ENCODE assay signal across 11 cellular contexts in the genomic region with DNA sequence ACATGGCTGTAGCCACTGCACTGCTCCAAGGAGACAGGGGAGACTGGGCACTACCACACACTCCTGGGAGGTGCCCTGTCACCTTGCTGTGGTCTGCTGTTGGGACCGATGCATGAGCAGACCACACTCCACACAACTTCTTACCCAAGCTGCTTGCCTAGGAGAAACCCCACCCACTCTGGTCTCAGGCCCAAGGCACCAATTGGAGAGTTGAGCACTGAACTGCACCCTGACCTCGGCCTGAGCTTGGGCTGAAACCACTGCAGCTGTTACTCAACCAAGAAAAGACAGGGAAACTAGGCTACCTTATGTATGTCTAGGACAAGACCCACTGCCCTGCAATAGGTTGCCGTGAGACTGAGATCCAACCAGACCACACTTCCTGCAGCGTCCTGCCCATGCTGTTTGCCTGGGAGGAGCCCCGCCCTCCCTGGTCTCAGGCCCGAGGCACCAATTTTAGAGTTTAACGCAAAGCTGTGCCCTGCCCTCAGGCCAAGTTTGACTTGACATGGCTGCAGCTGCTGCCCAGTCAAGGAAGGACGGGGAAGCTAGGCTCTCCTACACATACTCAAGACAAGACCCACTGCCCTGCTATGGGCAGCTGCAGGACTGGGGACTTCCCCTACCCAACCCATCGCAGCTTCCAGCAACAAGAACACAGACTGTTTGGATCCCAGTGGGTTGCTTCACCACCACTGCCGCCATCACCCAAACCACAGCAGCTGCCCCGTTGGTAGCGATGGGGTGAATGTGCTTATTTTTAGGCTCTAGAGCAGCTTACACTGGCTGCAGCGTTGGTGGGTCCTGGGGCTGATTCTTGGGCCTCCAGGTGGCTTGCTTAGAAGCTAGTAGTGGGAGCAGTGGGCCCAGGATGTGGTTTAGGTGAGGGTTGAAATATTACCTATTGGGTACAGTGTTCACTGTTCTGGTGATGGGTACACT.
DNase-seq lines count a peak whose midpoint lies in the region; ATAC-seq, FAIRE-seq and TF ChIP-seq lines count a peak whose summit lies in the region.
"Had no signal": no experiment of that assay in that cellular context is flagged by ENCODE, and none has a peak within 500 bp of the region (broad histone marks: within the 10 kb centered on the region; RNA-seq: fewer than 3 reads in every experiment).

No MANE protein-coding gene starts in this region.

- H2AK5ac ChIP-seq in IMR-90 (ENCODE audit: low read depth, low read length): no peak overlapping the region

- H3K36me3 ChIP-seq in IMR-90 (ENCODE audit: control insufficient read depth, insufficient read depth, low read length): no peaks in the 10 kb centered on the region
- H3K36me3 ChIP-seq in K562 (ENCODE audit: control insufficient read depth, insufficient read depth, low read length): no peaks in the 10 kb centered on the region
- H3K36me3 ChIP-seq in CD8-positive, alpha-beta memory T cell (ENCODE audit: insufficient read depth, low read length): no peaks in the 10 kb centered on the region

- BruUV-seq in IMR-90 (replicated peaks; lab: Mats Ljungman, UMichigan): no TSS peak
- BruUV-seq in K562 (replicated peaks; lab: Mats Ljungman, UMichigan): no TSS peak

- peaks cover 22% of the 10 kb centered on the region for H3K4me1 Mint-ChIP-seq in stimulated activated naive CD8-positive, alpha-beta T cell treated with anti-CD3 and anti-CD28 coated beads, Interleukin-15, amount 100 ng/mL, for 72 hours
- peaks cover 12 to 19% (median 13%) of the 10 kb centered on the region in 3 donors for H3K4me1 Mint-ChIP-seq in CD8-positive, alpha-beta memory T cell
- peaks cover 13% of the 10 kb centered on the region for H3K4me1 Mint-ChIP-seq in CD4-positive, alpha-beta T cell (ENCODE audit: low read depth)

- DNase-seq in stimulated activated naive CD8-positive, alpha-beta T cell treated with anti-CD3 and anti-CD28 coated beads, Interleukin-15, amount 100 ng/mL, for 72 hours: no peak
- no peak for DNase-seq in stimulated activated naive CD8-positive, alpha-beta T cell treated with anti-CD3 and anti-CD28 coated beads, Interleukin-15, Interleukin-2, amounts not matched to agents 100 U/mL and 50 U/mL, for 24 hours
- no peak for DNase-seq in IMR-90
- DNase-seq in K562 (ENCODE audit: extremely low read depth in 1 of 4, low spot score in 3 of 4): no peak
- no peak for DNase-seq in urothelium cell line (ENCODE audit: low spot score)
- no peak for DNase-seq in GM10266 (ENCODE audit: extremely low spot score)
- no peak for DNase-seq in CD8-positive, alpha-beta memory T cell
- DNase-seq in CD4-positive, alpha-beta T cell: no peak
- DNase-seq: Karpas-422; stimulated activated CD4-positive, alpha-beta T cell treated with anti-CD3 and anti-CD28 coated beads, Interleukin-15, amount 100 ng/mL, for 24 hours had no signal

- H3K27me3 ChIP-seq in IMR-90 (ENCODE audit: control insufficient read depth, insufficient read depth, low read length) (0 out of 2 replicates have a peak, but pooled peaks cover 5% of the 10 kb centered on the region), K562 (ENCODE audit: control insufficient read depth in 2 of 2, insufficient read depth in 2 of 2, low read length in 2 of 2) (peaks cover 0 to 21% of the 10 kb centered on the region in 2 experiments; a peak in 2 of 5 replicates)
- no peaks in the 10 kb centered on the region for H3K27me3 ChIP-seq in CD8-positive, alpha-beta memory T cell (ENCODE audit: insufficient read depth, low read length, poor library complexity, severe bottlenecking)
- H3K27me3 ChIP-seq in CD4-positive, alpha-beta T cell (ENCODE audit: control insufficient read depth, insufficient read depth, low read length): no peaks in the 10 kb centered on the region

- TF ChIP-seq EP300 in K562 (IDR thresholded peaks at IDR 0.05; ENCODE audit: low read length): no peak

- in situ Hi-C loops in IMR-90 (cut with MboI; ENCODE audit: low sequenced_read_pairs) (no loop called here), K562 (cut with MboI) (no loop called here)

- no peak overlapping the region for H3K56ac ChIP-seq in IMR-90 (ENCODE audit: extremely low read depth, insufficient read depth, low read length)

- H3K9me3 Mint-ChIP-seq in stimulated activated naive CD8-positive, alpha-beta T cell treated with anti-CD3 and anti-CD28 coated beads, Interleukin-15, amount 100 ng/mL, for 72 hours: no peaks in the 10 kb centered on the region
- peaks cover 0 to 2% (median 0%) of the 10 kb centered on the region in 5 donors for H3K9me3 Mint-ChIP-seq in CD8-positive, alpha-beta memory T cell
- H3K9me3 Mint-ChIP-seq in CD4-positive, alpha-beta T cell: no peaks in the 10 kb centered on the region

- CTCF ChIA-PET in IMR-90 (lab: Yijun Ruan, JAX) (no interaction called here), K562 (lab: Yijun Ruan, JAX; ENCODE audit: low intra/inter-chr PET ratio) (no interaction called here)
- CTCF ChIA-PET in CD8-positive, alpha-beta memory T cell (lab: Charles Lee): interaction anchor here (3.0 kb wide), 1 partner anchor 270 kb away, joined by 12 read pairs; no protein-coding TSS in a partner anchor
- CTCF ChIA-PET in CD4-positive, alpha-beta T cell (lab: Charles Lee): no interaction called here

- H3K27me3 Mint-ChIP-seq in stimulated activated naive CD8-positive, alpha-beta T cell treated with anti-CD3 and anti-CD28 coated beads, Interleukin-15, amount 100 ng/mL, for 72 hours: no peaks in the 10 kb centered on the region
- peaks cover 0 to 1% of the 10 kb centered on the region in 2 donors for H3K27me3 Mint-ChIP-seq in CD8-positive, alpha-beta memory T cell
- no peaks in the 10 kb centered on the region for H3K27me3 Mint-ChIP-seq in CD4-positive, alpha-beta T cell

- no peak overlapping the region for H3K14ac ChIP-seq in IMR-90 (replicated peaks; ENCODE audit: low read depth, low read length)

- H3K4me2 ChIP-seq in IMR-90 (ENCODE audit: low read depth, low read length) (no peak overlapping the region), K562 (ENCODE audit: insufficient read depth, low read length) (no peak overlapping the region)

- H3K9me3 ChIP-seq in IMR-90 (ENCODE audit: control insufficient read depth, insufficient read depth, low read length) (no peaks in the 10 kb centered on the region), K562 (replicated peaks; ENCODE audit: control insufficient read depth, insufficient read depth, low read depth, low read length) (no peaks in the 10 kb centered on the region)
- H3K9me3 ChIP-seq in CD8-positive, alpha-beta memory T cell (ENCODE audit: low read length): no peaks in the 10 kb centered on the region
- no peaks in the 10 kb centered on the region for H3K9me3 ChIP-seq in CD4-positive, alpha-beta T cell (ENCODE audit: control insufficient read depth, low read length)
- H3K9me3 ChIP-seq: Caco-2 had no signal

- 0 out of 2 replicates have a peak overlapping the region, but pooled peaks have one; percentile 26 for H3K18ac ChIP-seq in IMR-90 (ENCODE audit: low read depth, low read length)

- 0 out of 2 replicates have a peak overlapping the region, but pooled peaks have one; percentile 25 for H4K5ac ChIP-seq in IMR-90 (ENCODE audit: low read depth, low read length)

- ATAC-seq in stimulated activated naive CD8-positive, alpha-beta T cell treated with anti-CD3 and anti-CD28 coated beads, Interleukin-15, amount 100 ng/mL, for 72 hours: peak; percentile 80
- ATAC-seq in stimulated activated naive CD8-positive, alpha-beta T cell treated with anti-CD3 and anti-CD28 coated beads, Interleukin-15, Interleukin-2, amounts not matched to agents 100 U/mL and 50 U/mL, for 24 hours: no peak
- ATAC-seq in IMR-90 (ENCODE audit: low read depth) (peak; percentile 28; the same call in 1 of the 2 replicates), K562 (no peak; the same call in 2 of the 3 replicates)
- no peak for ATAC-seq in CD4-positive, alpha-beta T cell (ENCODE audit: poor library complexity)

- no peak overlapping the region for H3K23ac ChIP-seq in IMR-90 (ENCODE audit: low read depth, low read length)

- intact Hi-C loops in IMR-90 (cut with micrococcal nuclease): no loop called here
- intact Hi-C loops in K562 (cut with micrococcal nuclease): no loop called here
- intact Hi-C loops in CD4-positive, alpha-beta T cell (cut with DNase I, micrococcal nuclease): no loop called here

- H3K4ac ChIP-seq in IMR-90 (ENCODE audit: low read depth, low read length): 0 out of 2 replicates have a peak overlapping the region, but pooled peaks have one; percentile 29

- no peak for TF ChIP-seq CTCF in IMR-90 (conservative IDR thresholded peaks at IDR 0.05; ENCODE audit: low read depth, low read length)
- no peak for TF ChIP-seq CTCF in K562 (IDR thresholded peaks at IDR 0.05 in 2 of 3, conservative IDR thresholded peaks at IDR 0.05 in 1 of 3; ENCODE audit: insufficient read depth in 2 of 3, low read depth in 1 of 3, low read length in 3 of 3)
- no peak for TF ChIP-seq CTCF in GM10266 (IDR thresholded peaks at IDR 0.05; ENCODE audit: control insufficient read depth, insufficient read depth, low read depth, missing control alignments)
- TF ChIP-seq CTCF in CD4-positive, alpha-beta T cell (IDR thresholded peaks at IDR 0.05): no peak

- peak overlapping the region in 1 of 2 donors; percentile 26 for H3K4me3 Mint-ChIP-seq in stimulated activated naive CD8-positive, alpha-beta T cell treated with anti-CD3 and anti-CD28 coated beads, Interleukin-15, amount 100 ng/mL, for 72 hours
- no peak overlapping the region for H3K4me3 Mint-ChIP-seq in CD8-positive, alpha-beta memory T cell
- H3K4me3 Mint-ChIP-seq in CD4-positive, alpha-beta T cell: no peak overlapping the region

- dilution Hi-C loops in IMR-90 (cut with HindIII; ENCODE audit: low sequenced_read_pairs, unreplicated experiment): no loop called here

- H3K9me1 ChIP-seq in IMR-90 (ENCODE audit: insufficient read depth, low read length): no peaks in the 10 kb centered on the region
- no peaks in the 10 kb centered on the region for H3K9me1 ChIP-seq in K562 (ENCODE audit: control insufficient read depth, insufficient read depth, low read length)

- WGBS in IMR-90 (ENCODE audit: extremely low coverage in 2 of 2, insufficient read length in 1 of 2), 2 experiments: 71% methylated on average over 3 of the region's 13 CpGs; no CpG with 5 or more reads in 1 of the 2 experiments
- WGBS in K562 (ENCODE audit: insufficient coverage, low coverage, missing lambda C conversion rate): 26% methylated on average over 13 of the region's 13 CpGs

- TF ChIP-seq POLR2A in IMR-90 (IDR thresholded peaks at IDR 0.05; ENCODE audit: low read depth, low read length) (no peak), K562 (conservative IDR thresholded peaks at IDR 0.05) (no peak)

- peak overlapping the region; percentile 68 for H2AK9ac ChIP-seq in IMR-90 (replicated peaks; ENCODE audit: low read depth, low read length, poor library complexity)

- H3K27ac ChIP-seq in IMR-90 (ENCODE audit: insufficient read depth, low read length): no peak overlapping the region
- H3K27ac ChIP-seq in K562 (ENCODE audit: extremely low read depth, low read depth, low read length): no peak overlapping the region
- H3K27ac ChIP-seq in CD8-positive, alpha-beta memory T cell (ENCODE audit: low read depth, low read length): no peak overlapping the region
- H3K27ac ChIP-seq in CD4-positive, alpha-beta T cell (ENCODE audit: low read depth, low read length): no peak overlapping the region

- TF ChIP-seq RAD21 in IMR-90 (IDR thresholded peaks at IDR 0.05; ENCODE audit: low read length) (no peak), K562 (CRISPR knock-in tag; conservative IDR thresholded peaks at IDR 0.05 in 1 of 2, IDR thresholded peaks at IDR 0.05 in 1 of 2) (no peak)

- H3K79me2 ChIP-seq in K562 (ENCODE audit: control insufficient read depth, insufficient read depth, low read length): no peaks in the 10 kb centered on the region

- H2AFZ ChIP-seq in IMR-90 (replicated peaks; ENCODE audit: low read length, poor library complexity) (peak overlapping the region; percentile 56), K562 (ENCODE audit: low read depth, low read length) (0 out of 2 replicates have a peak overlapping the region, but pooled peaks have one; percentile 19)

- H2BK20ac ChIP-seq in IMR-90 (ENCODE audit: low read depth, low read length): no peak overlapping the region

- H4K8ac ChIP-seq in IMR-90 (ENCODE audit: low read depth in 2 of 2, low read length in 2 of 2): peak overlapping the region in 1 of 2 experiments; percentile 53; a peak in 2 of 4 replicates

- H4K91ac ChIP-seq in IMR-90 (ENCODE audit: insufficient read depth, low read depth, low read length): no peak overlapping the region

- H2BK15ac ChIP-seq in IMR-90 (ENCODE audit: low read depth, low read length): no peak overlapping the region

- H2BK120ac ChIP-seq in IMR-90 (ENCODE audit: low read depth, low read length): peak overlapping the region; percentile 39

- POLR2A ChIA-PET in IMR-90 (lab: Charles Lee; ENCODE audit: unreplicated experiment) (no interaction called here), K562 (lab: Yijun Ruan, JAX) (no interaction called here)
- POLR2A ChIA-PET in CD8-positive, alpha-beta memory T cell (lab: Charles Lee): interaction anchor here (0.5 kb wide), 1 partner anchor 78 kb away, joined by 3 read pairs; no protein-coding TSS in a partner anchor
- POLR2A ChIA-PET in CD4-positive, alpha-beta T cell (lab: Charles Lee): no interaction called here

- peak overlapping the region; percentile 18 for H2BK5ac ChIP-seq in IMR-90 (ENCODE audit: low read depth, low read length, poor library complexity, severe bottlenecking)

- FAIRE-seq in K562 (lab: Jason Lieb, UNC): no peak
- peak; percentile 56 for FAIRE-seq in urothelium cell line (lab: Jason Lieb, UNC)

- H3K27ac Mint-ChIP-seq in stimulated activated naive CD8-positive, alpha-beta T cell treated with anti-CD3 and anti-CD28 coated beads, Interleukin-15, amount 100 ng/mL, for 72 hours: peak overlapping the region in 1 of 2 donors; percentile 61
- peak overlapping the region in 3 of 8 donors; percentile 27 to 65 (median 53) for H3K27ac Mint-ChIP-seq in CD8-positive, alpha-beta memory T cell
- no peak overlapping the region for H3K27ac Mint-ChIP-seq in CD4-positive, alpha-beta T cell

- H3K4me1 ChIP-seq in IMR-90 (ENCODE audit: control insufficient read depth, insufficient read depth, low read length) (no peaks in the 10 kb centered on the region), K562 (replicated peaks in 1 of 2; ENCODE audit: control insufficient read depth in 2 of 2, insufficient read depth in 2 of 2, low read length in 2 of 2) (peaks cover 0 to 14% of the 10 kb centered on the region in 2 experiments; a peak in 3 of 5 replicates)
- peaks cover 6% of the 10 kb centered on the region for H3K4me1 ChIP-seq in CD8-positive, alpha-beta memory T cell (ENCODE audit: insufficient read depth, low read length)
- H3K4me1 ChIP-seq: Caco-2 had no signal

- H3K4me3 ChIP-seq in IMR-90 (ENCODE audit: insufficient read depth, low read depth, low read length) (no peak overlapping the region), K562 (no peak overlapping the region)
- H3K4me3 ChIP-seq in CD8-positive, alpha-beta memory T cell (ENCODE audit: low read length): no peak overlapping the region

- no peaks in the 10 kb centered on the region for H3K36me3 Mint-ChIP-seq in CD8-positive, alpha-beta memory T cell
- no peaks in the 10 kb centered on the region for H3K36me3 Mint-ChIP-seq in CD4-positive, alpha-beta T cell (ENCODE audit: low read depth)

- H3K9ac ChIP-seq in IMR-90 (ENCODE audit: low read depth, low read length) (no peak overlapping the region), K562 (ENCODE audit: insufficient read depth in 1 of 2, low read depth in 2 of 2, low read length in 2 of 2) (no peak overlapping the region)

- H3K79me1 ChIP-seq in IMR-90 (ENCODE audit: low read depth in 1 of 2, low read length in 2 of 2): no peaks in the 10 kb centered on the region

- no peaks in the 10 kb centered on the region for H4K20me1 ChIP-seq in IMR-90 (ENCODE audit: insufficient read depth, low read length)
- no peaks in the 10 kb centered on the region for H4K20me1 ChIP-seq in K562 (replicated peaks; ENCODE audit: control insufficient read depth, insufficient read depth, low read length)

Comparison
In these comparisons a context has a peak if more than half of its experiments do, and no peak if none do; other contexts are left out.
1. ATAC-seq: peak in stimulated activated naive CD8-positive, alpha-beta T cell treated with anti-CD3 and anti-CD28 coated beads, Interleukin-15, amount 100 ng/mL, for 72 hours (single experiment) and IMR-90 (single experiment); none in stimulated activated naive CD8-positive, alpha-beta T cell treated with anti-CD3 and anti-CD28 coated beads, Interleukin-15, Interleukin-2, amounts not matched to agents 100 U/mL and 50 U/mL, for 24 hours (single experiment), K562 (single experiment) and CD4-positive, alpha-beta T cell (single experiment).